In genomic region chr2:218663901-218664300, GRCh38 we compare ENCODE assay signal across 15 cellular contexts. TPM values are rescaled to one million over a fixed set of nuclear protein-coding genes. Genes with fewer than 3 reads are reported as not detected.
DNase-seq lines count a peak whose midpoint lies in the region; ATAC-seq and TF ChIP-seq lines count a peak whose summit lies in the region.
"Had no signal": no experiment of that assay in that cellular context is flagged by ENCODE, and none has a peak within 500 bp of the region (broad histone marks: within the 10 kb centered on the region; RNA-seq: fewer than 3 reads in every experiment).

No MANE protein-coding gene starts in this region.

- H3K27ac Mint-ChIP-seq in Calu3 (ENCODE audit: unreplicated experiment) (peak overlapping the region; percentile 43), neural crest cell (ENCODE audit: unreplicated experiment) (no peak overlapping the region)
- H3K27ac Mint-ChIP-seq: B cell, HFFc6 had no signal

- CTCF ChIA-PET in Calu3 (lab: Charles Lee) (no interaction called here), RWPE1 (lab: Yijun Ruan, JAX) (no interaction called here)

- TF ChIP-seq CTCF in Calu3 (IDR thresholded peaks at IDR 0.05; ENCODE audit: unreplicated experiment) (no peak), RWPE1 (conservative IDR thresholded peaks at IDR 0.05; ENCODE audit: low read depth) (no peak), neural crest cell (conservative IDR thresholded peaks at IDR 0.05) (no peak)

- intact Hi-C loops in Calu3 (cut with micrococcal nuclease; ENCODE audit: unreplicated experiment) = no loop called here

- peak overlapping the region; percentile 10 for H3K27ac ChIP-seq in RWPE1
- H3K27ac ChIP-seq: BLaER1 treated with 17β-estradiol and CSF1 and Interleukin-3, amounts not matched to agents 10 nM and 100 nM; HL-60 had no signal

- peaks cover 72% of the 10 kb centered on the region for H3K36me3 Mint-ChIP-seq in Calu3 (ENCODE audit: insufficient read depth, unreplicated experiment)
- peaks cover 9% of the 10 kb centered on the region for H3K36me3 Mint-ChIP-seq in neural crest cell (ENCODE audit: low read depth)

- POLR2A ChIA-PET in RWPE1 (lab: Yijun Ruan, JAX; ENCODE audit: low non-redundant PET) = no interaction called here

- BruUV-seq in Calu3 (replicated peaks; lab: Mats Ljungman, UMichigan) = no TSS peak

- ATAC-seq in GM19452 (IDR thresholded peaks at IDR 0.05; ENCODE audit: unreplicated experiment) = no peak
- ATAC-seq: CD8-positive, alpha-beta T cell; HCT116 had no signal

- DNase-seq in Calu3 (no peak), RWPE1 (ENCODE audit: low spot score) (no peak), neural crest cell (ENCODE audit: low read depth, low spot score) (no peak)
- DNase-seq in activated naive CD4-positive, alpha-beta T cell (lab: John Stamatoyannopoulos, UW) = no peak
- DNase-seq: CD8-positive, alpha-beta T cell; GOT3; H7; HFFc6; IMR-90; KG1 had no signal

- H3K4me3 Mint-ChIP-seq in Calu3 (ENCODE audit: low read depth, unreplicated experiment) (no peak overlapping the region), neural crest cell (peak overlapping the region; percentile 32)
- H3K4me3 Mint-ChIP-seq: B cell; CD8-positive, alpha-beta T cell; HFFc6 had no signal

- no peaks in the 10 kb centered on the region for H3K27me3 Mint-ChIP-seq in Calu3 (ENCODE audit: unreplicated experiment)
- H3K27me3 Mint-ChIP-seq in neural crest cell (ENCODE audit: low read depth) = no peaks in the 10 kb centered on the region
- H3K27me3 Mint-ChIP-seq: B cell had no signal

- H3K9me3 Mint-ChIP-seq in Calu3 (ENCODE audit: low read depth, unreplicated experiment) (no peaks in the 10 kb centered on the region), neural crest cell (no peaks in the 10 kb centered on the region)
- H3K9me3 Mint-ChIP-seq: CD8-positive, alpha-beta T cell; HFFc6 had no signal

- H3K4me1 Mint-ChIP-seq in Calu3 (ENCODE audit: low read depth, unreplicated experiment) = peaks cover 12% of the 10 kb centered on the region
- peaks cover 13% of the 10 kb centered on the region for H3K4me1 Mint-ChIP-seq in neural crest cell

RNA-seq across cellular contexts. Expression of gene BCS1L, which starts 4.4 kb away (rescaled TPM):
- total RNA-seq in Calu3 (2022) (57.9 and 61.7 TPM in 2 replicates), neural crest cell (41.7 and 45.2 TPM in 2 replicates)

RNA-seq across cellular contexts. Expression of gene ZNF142, which starts 4.5 kb away (rescaled TPM):
- 42.8 and 43.3 TPM in 2 replicates for total RNA-seq in Calu3 (2022)
- total RNA-seq in neural crest cell = 50.0 and 58.2 TPM in 2 replicates

RNA-seq across cellular contexts. Expression of gene RNF25, which starts 7.9 kb away (rescaled TPM):
- total RNA-seq in Calu3 (2022) = 32.1 and 36.9 TPM in 2 replicates
- total RNA-seq in neural crest cell = 35.6 and 39.2 TPM in 2 replicates

RNA-seq across cellular contexts. Expression of gene STK36, which starts 8.0 kb away (rescaled TPM):
- 42.4 and 50.6 TPM in 2 replicates for total RNA-seq in Calu3 (2022)
- total RNA-seq in neural crest cell = 77.0 and 78.7 TPM in 2 replicates

RNA-seq across cellular contexts. Expression of gene TTLL4, which starts 46.7 kb away (rescaled TPM):
- total RNA-seq in Calu3 (2022) (67.3 and 75.5 TPM in 2 replicates), neural crest cell (116 and 123 TPM in 2 replicates)
